Comparison of ENCODE assay signal across 7 cellular contexts in the genomic region with DNA sequence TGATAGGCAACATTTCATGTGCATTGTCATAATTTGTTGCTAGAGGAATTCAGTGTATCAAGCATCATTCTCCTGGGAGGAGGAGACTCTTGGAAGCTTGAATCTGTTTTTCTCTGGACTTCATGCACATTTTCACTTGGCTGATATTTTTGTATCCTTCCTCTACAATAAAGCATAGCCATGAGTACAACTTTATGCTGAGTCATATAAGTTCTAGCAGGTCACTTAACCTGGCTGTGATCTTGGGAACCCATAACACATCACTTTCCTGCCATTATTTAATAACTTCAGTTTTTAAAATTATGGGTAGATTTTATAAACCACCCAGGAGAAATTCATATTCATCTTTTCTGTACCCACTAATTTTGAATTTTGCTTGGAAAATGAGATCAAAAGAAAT.
"Had no signal": no experiment of that assay in that cellular context is flagged by ENCODE, and none has a peak within 500 bp of the region (broad histone marks: within the 10 kb centered on the region; RNA-seq: fewer than 3 reads in every experiment).

No MANE protein-coding gene starts in this region.

- H3K27ac Mint-ChIP-seq: HFFc6 had no signal

- H3K9me3 ChIP-seq: HAP-1 had no signal

- DNase-seq: GOT3, H7, HFFc6, KG1 had no signal

- H3K36me3 ChIP-seq: HAP-1 had no signal

- H3K4me3 Mint-ChIP-seq: HFFc6, IgD-negative memory B cell had no signal

- H3K27ac ChIP-seq: HL-60 had no signal

- H3K4me3 ChIP-seq: HAP-1 had no signal

- H3K27me3 Mint-ChIP-seq: IgD-negative memory B cell had no signal

- H3K36me3 Mint-ChIP-seq: IgD-negative memory B cell had no signal
